ENCODE assay signal across 9 cellular contexts in the genomic region with DNA sequence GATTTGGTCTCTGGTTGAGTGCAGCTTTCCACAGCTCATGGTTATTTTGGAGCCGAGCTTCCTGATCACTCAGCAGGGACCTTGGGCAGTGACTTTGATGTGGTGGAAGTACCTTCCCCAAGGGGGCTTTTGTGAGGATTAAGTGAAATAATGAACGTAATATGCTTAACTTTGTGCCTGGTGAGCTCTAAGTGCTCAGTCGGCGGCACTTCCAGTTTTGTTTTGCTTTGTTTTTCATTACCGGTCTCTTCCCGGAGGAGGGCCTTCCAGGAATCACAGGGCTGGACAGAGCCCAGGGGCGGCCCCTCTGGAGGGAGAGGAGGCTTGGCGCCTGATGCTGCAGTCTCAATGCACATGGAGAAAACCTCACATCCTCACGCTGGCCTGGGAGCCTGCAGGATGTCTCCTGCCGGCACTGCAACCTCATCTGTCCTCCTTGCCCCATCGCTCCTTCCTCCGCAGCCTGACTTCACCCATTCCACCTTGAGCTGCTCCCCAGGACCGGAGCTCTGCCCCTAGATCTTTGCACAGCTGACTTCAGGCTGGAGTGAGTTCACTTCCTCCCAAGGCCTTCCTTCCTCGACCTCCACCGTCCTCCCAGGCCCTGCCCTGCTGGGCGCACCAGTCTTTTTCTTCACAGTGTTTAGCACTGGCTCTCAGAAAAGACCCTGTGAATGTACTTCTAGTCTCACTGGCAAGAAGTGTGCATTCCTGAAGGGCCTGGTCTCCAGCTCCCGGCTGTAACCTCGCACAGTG. TPM values are rescaled to one million over a fixed set of nuclear protein-coding genes. Genes with fewer than 3 reads are reported as not detected.
DNase-seq lines count a peak whose midpoint lies in the region; ATAC-seq, FAIRE-seq and TF ChIP-seq lines count a peak whose summit lies in the region.
"Had no signal": no experiment of that assay in that cellular context is flagged by ENCODE, and none has a peak within 500 bp of the region (broad histone marks: within the 10 kb centered on the region; RNA-seq: fewer than 3 reads in every experiment).

No MANE protein-coding gene starts in this region.

- H4K20me1 ChIP-seq in astrocyte (ENCODE audit: insufficient read depth, low read length) = peaks cover 22% of the 10 kb centered on the region

- in situ Hi-C loops in KBM-7 (cut with MboI; ENCODE audit: low pct_unique_long_range_greater_than_20kb, low sequenced_read_pairs) = no loop called here
- in situ Hi-C loops in gastrocnemius medialis (cut with MboI; ENCODE audit: low sequenced_read_pairs in 4 of 4) = loop anchor here in 2 of 4 donors (10.0 kb wide), 1 partner anchor 48 kb away; a partner anchor contains a TSS
- in situ Hi-C loops in GM13977 (cut with MboI; ENCODE audit: low pct_unique_long_range_greater_than_20kb, low sequenced_read_pairs, unreplicated experiment) = no loop called here

- H3K9ac ChIP-seq in astrocyte (ENCODE audit: low read length) (peak overlapping the region; percentile 78), iPS-18a (ENCODE audit: low read length) (no peak overlapping the region)

- ATAC-seq in gastrocnemius medialis = no peak
- no peak for ATAC-seq in HG03108 (IDR thresholded peaks at IDR 0.05; ENCODE audit: unreplicated experiment)

- H3K36me3 ChIP-seq in astrocyte (ENCODE audit: insufficient read depth, low read length) (no peaks in the 10 kb centered on the region), iPS-18a (ENCODE audit: control insufficient read depth, low read depth, low read length) (no peaks in the 10 kb centered on the region), gastrocnemius medialis (no peaks in the 10 kb centered on the region)
- H3K36me3 ChIP-seq: neutrophil had no signal

- H3K27me3 ChIP-seq in astrocyte (ENCODE audit: insufficient read depth, low read length) = no peaks in the 10 kb centered on the region
- peaks cover 8% of the 10 kb centered on the region for H3K27me3 ChIP-seq in iPS-18a (ENCODE audit: control insufficient read depth, insufficient read depth, low read length)
- H3K27me3 ChIP-seq in gastrocnemius medialis = no peaks in the 10 kb centered on the region

- no peak for FAIRE-seq in astrocyte (lab: Jason Lieb, UNC)

- H3K4me3 ChIP-seq in AG09309 (ENCODE audit: control insufficient read depth, low read depth, low read length) = peak overlapping the region; percentile 65
- H3K4me3 ChIP-seq in astrocyte (ENCODE audit: insufficient read depth, low read depth, low read length) = peak overlapping the region; percentile 65
- peak overlapping the region; percentile 64 for H3K4me3 ChIP-seq in iPS-18a (ENCODE audit: low read length)
- H3K4me3 ChIP-seq in gastrocnemius medialis = peak overlapping the region; percentile 94 to 99 (median 97)

- no peak for DNase-seq in AG09309 (ENCODE audit: low read depth)
- peak; percentile 45 for DNase-seq in KBM-7
- DNase-seq in astrocyte (ENCODE audit: low read depth) = peak; percentile 59
- DNase-seq in gastrocnemius medialis = peak in 1 of 2 donors; percentile 61
- no peak for DNase-seq in GM13977 (ENCODE audit: low spot score)
- DNase-seq in GM20000 (ENCODE audit: low spot score) = no peak

- no peaks in the 10 kb centered on the region for H3K27me3 Mint-ChIP-seq in astrocyte (ENCODE audit: low read depth, unreplicated experiment)

- peaks cover 11% of the 10 kb centered on the region for H3K36me3 Mint-ChIP-seq in astrocyte (ENCODE audit: low read depth, unreplicated experiment)

- H2AFZ ChIP-seq in astrocyte (ENCODE audit: low read depth, low read length) = peak overlapping the region; percentile 58

- H3K9me3 ChIP-seq in astrocyte (ENCODE audit: insufficient read depth, low read depth, low read length) (no peaks in the 10 kb centered on the region), iPS-18a (ENCODE audit: control insufficient read depth, low read depth, low read length) (no peaks in the 10 kb centered on the region), gastrocnemius medialis (no peaks in the 10 kb centered on the region)
- H3K9me3 ChIP-seq: neutrophil had no signal

- H3K9me3 Mint-ChIP-seq in astrocyte (ENCODE audit: unreplicated experiment) = no peaks in the 10 kb centered on the region

- H3K4me3 Mint-ChIP-seq in astrocyte (ENCODE audit: unreplicated experiment) = peak overlapping the region; percentile 88

- peak overlapping the region; percentile 82 for H3K4me2 ChIP-seq in astrocyte (ENCODE audit: low read length)

- peaks cover 50% of the 10 kb centered on the region for H3K4me1 ChIP-seq in astrocyte (ENCODE audit: insufficient read depth, low read length)
- H3K4me1 ChIP-seq in iPS-18a (ENCODE audit: control insufficient read depth, low read depth, low read length) = peaks cover 9% of the 10 kb centered on the region
- peaks cover 71 to 79% of the 10 kb centered on the region in 2 donors for H3K4me1 ChIP-seq in gastrocnemius medialis

- intact Hi-C loops in gastrocnemius medialis (cut with DNase I; ENCODE audit: low total_unique reads) = loop anchor here (1.0 to 5.0 kb wide), 2 partner anchors 21 to 1160 kb away; no protein-coding TSS in a partner anchor

- H3K27ac ChIP-seq in astrocyte (ENCODE audit: low read depth, low read length) (peak overlapping the region; percentile 22), iPS-18a (ENCODE audit: low read length) (no peak overlapping the region), gastrocnemius medialis (peak overlapping the region; percentile 94 to 100 (median 98))
- H3K27ac ChIP-seq: neutrophil had no signal

- peak overlapping the region; percentile 85 for H3K27ac Mint-ChIP-seq in astrocyte (ENCODE audit: unreplicated experiment)

- no peak for TF ChIP-seq CTCF in AG09309 (IDR thresholded peaks at IDR 0.05; ENCODE audit: control insufficient read depth, insufficient read depth, low read depth, low read length, missing control alignments)
- TF ChIP-seq CTCF in astrocyte (IDR thresholded peaks at IDR 0.05; ENCODE audit: insufficient read depth, low read depth, low read length) = no peak
- TF ChIP-seq CTCF in gastrocnemius medialis (IDR thresholded peaks at IDR 0.05 in 4 of 5, conservative IDR thresholded peaks at IDR 0.05 in 1 of 5) = no peak
- no peak for TF ChIP-seq CTCF in GM13977 (IDR thresholded peaks at IDR 0.05; ENCODE audit: extremely low read depth, insufficient read depth, missing control alignments)
- no peak for TF ChIP-seq CTCF in GM20000 (IDR thresholded peaks at IDR 0.05; ENCODE audit: extremely low read depth, missing control alignments)

- peaks cover 42% of the 10 kb centered on the region for H3K4me1 Mint-ChIP-seq in astrocyte (ENCODE audit: low read depth, unreplicated experiment)

- TF ChIP-seq POLR2A in gastrocnemius medialis (IDR thresholded peaks at IDR 0.05) = no peak

- H3K79me2 ChIP-seq in astrocyte (ENCODE audit: insufficient read depth, low read length) = peaks cover 11% of the 10 kb centered on the region

RNA-seq across cellular contexts. Expression of a gene that starts 1.6 kb away (rescaled TPM):
- total RNA-seq in astrocyte (10.8 and 13.1 TPM in 2 replicates), gastrocnemius medialis (100 to 1,000 TPM in 3 of 4 donors, 10 to 100 TPM in 1; 69.1 to 164 (median 135) TPM)

RNA-seq across cellular contexts. Expression of a gene that starts 48.2 kb away (rescaled TPM):
- total RNA-seq in astrocyte = 38.7 and 40.9 TPM in 2 replicates
- 100 to 1,000 TPM in 1 of 4 donors, 10 to 100 TPM in 3; 54.4 to 142 (median 69.8) TPM for total RNA-seq in gastrocnemius medialis

Comparison
In these comparisons a context has a peak if more than half of its experiments do, and no peak if none do; other contexts are left out.
1. DNase-seq: peak in KBM-7 (single experiment) and astrocyte (single experiment); none in AG09309 (single experiment), GM13977 (single experiment) and GM20000 (single experiment).
2. Peak in every context shown above with its lines, with median percentiles within 50 percentile points of each other: H3K4me3 ChIP-seq.